ENCODE assay signal across 27 cellular contexts in genomic region chr9:114138537-114138936, GRCh38. TPM values are rescaled to one million over a fixed set of nuclear protein-coding genes. Genes with fewer than 3 reads are reported as not detected.
DNase-seq lines count a peak whose midpoint lies in the region; ATAC-seq and TF ChIP-seq lines count a peak whose summit lies in the region.
"Had no signal": no experiment of that assay in that cellular context is flagged by ENCODE, and none has a peak within 500 bp of the region (broad histone marks: within the 10 kb centered on the region; RNA-seq: fewer than 3 reads in every experiment).

No MANE protein-coding gene starts in this region.

- H3K9me3 ChIP-seq in right cardiac atrium (ENCODE audit: control insufficient read depth, low read length) (no peaks in the 10 kb centered on the region), right atrium auricular region (no peaks in the 10 kb centered on the region)
- H3K9me3 ChIP-seq: heart right ventricle, upper lobe of left lung had no signal

- H3K4me1 ChIP-seq in right cardiac atrium (ENCODE audit: control insufficient read depth, insufficient read depth, low read length): peaks cover 16% of the 10 kb centered on the region
- H3K4me1 ChIP-seq in right atrium auricular region: peaks cover 0 to 32% of the 10 kb centered on the region in 2 donors
- H3K4me1 ChIP-seq: foreskin keratinocyte had no signal

- H3K27me3 ChIP-seq in right cardiac atrium (ENCODE audit: control insufficient read depth, insufficient read depth): no peaks in the 10 kb centered on the region
- no peaks in the 10 kb centered on the region for H3K27me3 ChIP-seq in right atrium auricular region
- H3K27me3 ChIP-seq: heart right ventricle, upper lobe of left lung had no signal

- ATAC-seq in right cardiac atrium (peak; percentile 44 to 65), HG03025 (IDR thresholded peaks at IDR 0.05; ENCODE audit: low FRiP score, unreplicated experiment) (no peak)
- ATAC-seq: activated naive CD8-positive, alpha-beta T cell treated with anti-CD3 and anti-CD28 coated beads, Interleukin-2, amount 50 U/mL, for 24 hours; foreskin keratinocyte; GM12878; left colon had no signal

- TF ChIP-seq CTCF in right atrium auricular region (IDR thresholded peaks at IDR 0.05) (no peak), fibroblast of villous mesenchyme (IDR thresholded peaks at IDR 0.05; ENCODE audit: insufficient read depth, low read depth, low read length) (no peak)

- intact Hi-C loops in right cardiac atrium (cut with DNase I): no loop called here

- no peaks in the 10 kb centered on the region for H3K36me3 ChIP-seq in right atrium auricular region
- H3K36me3 ChIP-seq: brain microvascular endothelial cell, heart right ventricle, upper lobe of left lung had no signal

- H3K4me3 ChIP-seq in right cardiac atrium (ENCODE audit: low read length): no peak overlapping the region
- H3K4me3 ChIP-seq in right atrium auricular region: no peak overlapping the region
- no peak overlapping the region for H3K4me3 ChIP-seq in fibroblast of villous mesenchyme (ENCODE audit: low read depth, low read length)
- H3K4me3 ChIP-seq: GM12878, heart right ventricle, upper lobe of left lung had no signal

- DNase-seq in right cardiac atrium: peak; percentile 59 to 72 (median 60)
- DNase-seq in right atrium auricular region (ENCODE audit: low spot score): no peak
- peak; percentile 78 for DNase-seq in fibroblast of villous mesenchyme (ENCODE audit: low read depth)
- peak; percentile 33 for DNase-seq in renal cortical epithelial cell (ENCODE audit: low read depth)
- no peak for DNase-seq in activated CD4-positive, CD25-positive, alpha-beta regulatory T cell (lab: John Stamatoyannopoulos, UW)
- DNase-seq in NCI-H2196 treated with DMSO at 0.1 percent for 48 hours (lab: John Stamatoyannopoulos, UW; ENCODE audit: unreplicated experiment): no peak
- DNase-seq in iPS-NIHi7 (ENCODE audit: extremely low spot score): no peak
- DNase-seq: activated CD4-positive, alpha-beta T cell treated with anti-CD3 and anti-CD28 coated beads, Interleukin-2, amount 10 ng/mL, durations not matched to agents 24 days and 14 days; activated gamma-delta T cell treated with Interleukin-2 at 50 U/mL for 16 hours; activated naive CD8-positive, alpha-beta T cell treated with anti-CD3 and anti-CD28 coated beads, Interleukin-2, amount 50 U/mL, for 24 hours; activated T-cell treated with anti-CD3 and anti-CD28 coated beads, Interleukin-2, amount 50 U/mL, for 24 hours; brain microvascular endothelial cell; CD4-positive, alpha-beta memory T cell; foreskin keratinocyte; left colon; mesenchymal stem cell; NCI-H1436; NCI-H510A; Right ventricle myocardium superior had no signal

- H3K27ac ChIP-seq in right cardiac atrium (ENCODE audit: low read length) (no peak overlapping the region), right atrium auricular region (no peak overlapping the region)
- H3K27ac ChIP-seq: brain microvascular endothelial cell, foreskin keratinocyte, heart right ventricle had no signal

- 72% methylated on average over 8 of the region's 8 CpGs for WGBS in right cardiac atrium

RNA-seq across cellular contexts. Expression of gene COL27A1, which starts 16.8 kb away (rescaled TPM):
- 1 to 10 TPM; 2.6 to 8.4 (median 7.1) TPM for total RNA-seq in right cardiac atrium
- polyA plus RNA-seq in right cardiac atrium: 10.3 TPM
- 1 to 10 TPM; 1.5 to 2.7 TPM for total RNA-seq in right atrium auricular region
- 22.9 and 23.3 TPM in 2 replicates for total RNA-seq in fibroblast of villous mesenchyme
- 4.3 and 48.4 TPM in 2 replicates for total RNA-seq in renal cortical epithelial cell
- total RNA-seq: OCI-LY7 had no signal
- polyA plus RNA-seq: CD4-positive, alpha-beta memory T cell; GM12878 had no signal

RNA-seq across cellular contexts. Expression of gene KIF12, which starts 39.4 kb away (rescaled TPM):
- under 1 TPM in 2 of 4 donors, not detected in 2; 0.11 to 0.44 TPM for total RNA-seq in right cardiac atrium
- 0.23 TPM for polyA plus RNA-seq in right cardiac atrium
- not detected for total RNA-seq in right atrium auricular region
- total RNA-seq in fibroblast of villous mesenchyme: not detected in 2 replicates
- total RNA-seq in renal cortical epithelial cell: 12.3 and 40.1 TPM in 2 replicates
- total RNA-seq: activated CD4-positive, alpha-beta T cell treated with anti-CD3 and anti-CD28 coated beads, Interleukin-2, amount 10 ng/mL, durations not matched to agents 24 days and 14 days; activated CD8-positive, alpha-beta memory T cell treated with anti-CD3 and anti-CD28 coated beads for 36 hours; CD4-positive, alpha-beta memory T cell; GM12878; neural crest cell; OCI-LY7; Right ventricle myocardium superior; subcutaneous adipose tissue had no signal
- polyA plus RNA-seq: CD4-positive, alpha-beta memory T cell; GM12878; heart right ventricle had no signal

Comparison
In these comparisons a context has a peak if more than half of its experiments do, and no peak if none do; other contexts are left out.
1. DNase-seq: peak in right cardiac atrium (3 of 3), fibroblast of villous mesenchyme (single experiment) and renal cortical epithelial cell (single experiment); none in right atrium auricular region (single experiment), activated CD4-positive, CD25-positive, alpha-beta regulatory T cell (0 of 4), NCI-H2196 treated with DMSO at 0.1 percent for 48 hours (single experiment) and iPS-NIHi7 (single experiment).